7 cellular contexts compared by ENCODE assay signal in genomic region chr7:22726345-22726848, GRCh38. TPM values are rescaled to one million over a fixed set of nuclear protein-coding genes. Genes with fewer than 3 reads are reported as not detected.
DNase-seq lines count a peak whose midpoint lies in the region; TF ChIP-seq lines count a peak whose summit lies in the region.

No MANE protein-coding gene starts in this region.

- H3K27me3 ChIP-seq in GM23248 (replicated peaks; ENCODE audit: insufficient read depth) (no peaks in the 10 kb centered on the region), Karpas-422 (ENCODE audit: low read length) (no peaks in the 10 kb centered on the region)

- H3K79me2 ChIP-seq in GM23248 (ENCODE audit: insufficient read depth) (peaks cover 23% of the 10 kb centered on the region), Karpas-422 (ENCODE audit: low read length) (no peaks in the 10 kb centered on the region)

- peak overlapping the region; percentile 89 for H3K9ac ChIP-seq in GM23248
- no peak overlapping the region for H3K9ac ChIP-seq in Karpas-422 (ENCODE audit: low read length)

- H3F3A ChIP-seq in GM23248 (ENCODE audit: insufficient read depth), result peaks cover 60% of the 10 kb centered on the region

- H3K9me2 ChIP-seq in GM23248 (ENCODE audit: insufficient read depth) (no peaks in the 10 kb centered on the region), Karpas-422 (replicated peaks; ENCODE audit: insufficient read depth, low read length) (no peaks in the 10 kb centered on the region)

- H4K20me1 ChIP-seq in GM23248 (ENCODE audit: insufficient read depth) (no peaks in the 10 kb centered on the region), Karpas-422 (ENCODE audit: insufficient read depth, low read depth, low read length) (no peaks in the 10 kb centered on the region)

- CTCF ChIA-PET in GM10248 (lab: Yijun Ruan, JAX), result interaction anchor here (0.6 to 7.6 kb wide), 28 partner anchors 8 to 328 kb away, joined by 3 to 282 read pairs (median 5); no protein-coding TSS in a partner anchor

- peaks cover 22% of the 10 kb centered on the region; the same call in 1 of the 2 replicates for H3K36me3 ChIP-seq in GM23248 (ENCODE audit: low read depth)
- H3K36me3 ChIP-seq in Karpas-422 (ENCODE audit: insufficient read depth, low read length), result no peaks in the 10 kb centered on the region

- H2AFZ ChIP-seq in GM23248 (0 out of 2 replicates have a peak overlapping the region, but pooled peaks have one; percentile 2), Karpas-422 (ENCODE audit: low read length) (no peak overlapping the region)

- H3K27ac ChIP-seq in GM23248, result peak overlapping the region; percentile 94
- H3K27ac ChIP-seq in Karpas-422 (ENCODE audit: low read length), result no peak overlapping the region

- DNase-seq in GM10248 (ENCODE audit: extremely low spot score), result peak; percentile 76
- DNase-seq in GM23248, result peak; percentile 91
- peak; percentile 84 for DNase-seq in Karpas-422
- peak; percentile 7 for DNase-seq in T follicular helper cell (ENCODE audit: low read depth)
- DNase-seq in astrocyte of the cerebellum (ENCODE audit: low read depth), result peak; percentile 76
- DNase-seq in inferior parietal cortex (ENCODE audit: extremely low spot score), result peak; percentile 46
- DNase-seq in stimulated activated CD4-positive, alpha-beta T cell treated with anti-CD3 and anti-CD28 coated beads, Interleukin-12 subunit alpha, Interleukin-12 subunit beta, amount 100 ng/mL, for 48 hours (ENCODE audit: low read depth in 2 of 3, low spot score in 1 of 3), result peak; percentile 26 to 41 (median 37)

- H3K4me2 ChIP-seq in GM23248 (ENCODE audit: unreplicated experiment) (peak overlapping the region; percentile 79), Karpas-422 (ENCODE audit: low read depth, low read length, poor library complexity, severe bottlenecking) (no peak overlapping the region)

- WGBS in GM23248 (ENCODE audit: low coverage in 1 of 2, low lambda C conversion rate in 2 of 2, missing lambda C conversion rate in 2 of 2), 2 experiments, result 4 to 9% methylated on average over 7 of the region's 7 CpGs

- H3K4me1 ChIP-seq in GM23248 (ENCODE audit: insufficient read depth) (peaks cover 59% of the 10 kb centered on the region), Karpas-422 (ENCODE audit: low read length) (peaks cover 22% of the 10 kb centered on the region)

- H3K9me3 ChIP-seq in GM23248 (ENCODE audit: low read depth) (no peaks in the 10 kb centered on the region), Karpas-422 (ENCODE audit: low read length) (no peaks in the 10 kb centered on the region)

- TF ChIP-seq CTCF in GM10248 (IDR thresholded peaks at IDR 0.05; ENCODE audit: control extremely low read depth, extremely low read depth, low read depth, missing control alignments), result peak; percentile 79
- TF ChIP-seq CTCF in astrocyte of the cerebellum (IDR thresholded peaks at IDR 0.05; ENCODE audit: low read depth, low read length, missing control alignments), result peak; percentile 65

- POLR2A ChIA-PET in GM10248 (lab: Yijun Ruan, JAX), result no interaction called here

- H3K4me3 ChIP-seq in GM23248 (peak overlapping the region; percentile 78), Karpas-422 (ENCODE audit: low read length) (no peak overlapping the region), astrocyte of the cerebellum (ENCODE audit: low read depth, low read length) (no peak overlapping the region)

- in situ Hi-C loops in GM23248 (cut with MboI) (loop anchor here (5.0 to 10.0 kb wide), 2 partner anchors 154 to 328 kb away; no protein-coding TSS in a partner anchor), astrocyte of the cerebellum (cut with HindIII; ENCODE audit: low sequenced_read_pairs) (no loop called here)

RNA-seq across cellular contexts. Expression of gene IL6, which starts 0.6 kb away (rescaled TPM):
- 15.3 and 18.7 TPM in 2 replicates for total RNA-seq in GM23248 (2014; rRNA removed; shearing (Covaris generic))
- polyA plus RNA-seq in GM23248 (2016; fragmentation: Nextera tagmentation; extraction: Ambion mirVana), result 29.0 and 30.6 TPM in 2 replicates
- total RNA-seq in Karpas-422 (2014; rRNA removed; shearing (Covaris generic); ENCODE audit: low replicate concordance), result 0.25 TPM in 1 of 2 replicates, not detected in the other

Comparison
In these comparisons a context has a peak if more than half of its experiments do, and no peak if none do; other contexts are left out.
1. DNase-seq: peak in every context shown above with its lines; median percentile 91 in GM23248; 84 in Karpas-422; 76 in GM10248; 76 in astrocyte of the cerebellum; 46 in inferior parietal cortex; 37 in stimulated activated CD4-positive, alpha-beta T cell treated with anti-CD3 and anti-CD28 coated beads, Interleukin-12 subunit alpha, Interleukin-12 subunit beta, amount 100 ng/mL, for 48 hours; 7 in T follicular helper cell.
2. RNA of gene IL6, which starts 0.6 kb away (total RNA-seq): 15.3 to 18.7 TPM in GM23248; 0.25 TPM in Karpas-422; every median in the first group is over 10 times any median in the second.